In the genomic region with DNA sequence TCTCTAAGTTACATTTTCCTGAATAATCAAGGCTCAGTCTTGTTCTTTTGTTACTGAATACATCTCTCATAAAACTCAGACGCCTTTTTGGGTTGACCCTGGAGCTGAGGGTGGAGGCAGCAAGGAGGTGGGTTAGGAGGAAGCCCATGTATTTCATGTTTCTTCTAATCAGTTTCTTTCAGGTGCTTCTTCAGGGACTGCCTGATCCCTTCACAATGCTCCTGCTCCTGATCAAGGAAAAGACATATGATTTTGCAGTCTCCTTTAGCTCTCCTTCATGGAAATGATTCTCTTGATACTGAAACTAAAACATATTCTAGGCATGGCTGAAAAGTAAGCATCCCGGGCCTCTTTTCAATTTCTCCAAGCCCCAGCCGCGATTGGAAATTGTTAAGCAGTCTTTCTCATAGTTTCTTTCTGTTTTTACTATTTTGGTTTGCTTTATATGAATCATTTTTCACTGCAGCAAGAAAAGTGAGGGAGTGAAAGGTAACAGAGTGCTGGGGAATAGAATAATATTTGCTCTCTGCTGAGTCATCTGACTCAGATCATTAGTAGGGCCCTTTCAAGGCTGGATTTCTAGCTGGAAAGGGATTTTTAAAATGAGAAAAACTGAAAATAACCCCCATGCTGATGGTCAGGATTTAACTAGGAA, we compare ENCODE assay signal across 9 cellular contexts.
DNase-seq lines count a peak whose midpoint lies in the region; ATAC-seq and TF ChIP-seq lines count a peak whose summit lies in the region.
"Had no signal": no experiment of that assay in that cellular context is flagged by ENCODE, and none has a peak within 500 bp of the region (broad histone marks: within the 10 kb centered on the region; RNA-seq: fewer than 3 reads in every experiment).

No MANE protein-coding gene starts in this region.

- no peak for TF ChIP-seq POLR2A in transverse colon (IDR thresholded peaks at IDR 0.05)

- H3K4me3 ChIP-seq in cardiac fibroblast (replicated peaks in 1 of 2; ENCODE audit: low read depth in 2 of 2, low read length in 2 of 2) (peak overlapping the region in 1 of 2 donors; percentile 11), transverse colon (peak overlapping the region in 1 of 4 donors; percentile 3)

- intact Hi-C loops in transverse colon (cut with DNase I; ENCODE audit: low total_unique reads), result no loop called here

- in situ Hi-C loops in transverse colon (cut with MboI; ENCODE audit: low pct_ligation_motif_present in 1 of 4, low pct_unique_long_range_greater_than_20kb in 1 of 4, low sequenced_read_pairs in 3 of 4), result no loop called here

- H3K9me3 ChIP-seq in transverse colon, result no peaks in the 10 kb centered on the region

- no peak for TF ChIP-seq EP300 in transverse colon (IDR thresholded peaks at IDR 0.05; ENCODE audit: low read depth)

- peak overlapping the region in 3 of 4 donors; percentile 25 to 37 (median 29) for H3K27ac ChIP-seq in transverse colon

- WGBS in transverse colon (ENCODE audit: low coverage in 1 of 2), 2 donors, result 48 to 60% methylated on average over 3 to 4 of the region's 4 CpGs

- TF ChIP-seq CTCF in cardiac fibroblast (IDR thresholded peaks at IDR 0.05; ENCODE audit: low read depth, low read length) (no peak), transverse colon (IDR thresholded peaks at IDR 0.05) (no peak)

- DNase-seq in M059J (ENCODE audit: low read depth) (peak; percentile 55), cardiac fibroblast (ENCODE audit: low read depth in 2 of 2) (peak; percentile 21 to 70), myocyte (ENCODE audit: low read depth) (peak; percentile 37), transverse colon (no peak), NCI-H510A treated with DMSO at 0.1 percent for 48 hours (lab: John Stamatoyannopoulos, UW) (no peak)
- DNase-seq: naive B cell, NCI-H1048 had no signal

- H3K36me3 ChIP-seq in transverse colon, result no peaks in the 10 kb centered on the region

- ATAC-seq in HG03442 (IDR thresholded peaks at IDR 0.05; ENCODE audit: unreplicated experiment) (no peak), GM21447 (IDR thresholded peaks at IDR 0.05; ENCODE audit: unreplicated experiment) (no peak)

- H3K4me1 ChIP-seq in transverse colon, result peaks cover 0 to 17% (median 3%) of the 10 kb centered on the region in 4 donors

- H3K27me3 ChIP-seq in transverse colon, result no peaks in the 10 kb centered on the region

Comparison
In these comparisons a context has a peak if more than half of its experiments do, and no peak if none do; other contexts are left out.
1. DNase-seq: peak in M059J (single experiment), cardiac fibroblast (2 of 2) and myocyte (single experiment); none in transverse colon (single experiment) and NCI-H510A treated with DMSO at 0.1 percent for 48 hours (single experiment).